In genomic region chr1:154720328-154721301, GRCh38 we compare ENCODE assay signal across 19 cellular contexts.
DNase-seq lines count a peak whose midpoint lies in the region; ATAC-seq, FAIRE-seq and TF ChIP-seq lines count a peak whose summit lies in the region.
"Had no signal": no experiment of that assay in that cellular context is flagged by ENCODE, and none has a peak within 500 bp of the region (broad histone marks: within the 10 kb centered on the region; RNA-seq: fewer than 3 reads in every experiment).

No MANE protein-coding gene starts in this region.

- H3K4me1 ChIP-seq in upper lobe of left lung: peaks cover 0 to 8% (median 0%) of the 10 kb centered on the region in 4 donors
- no peaks in the 10 kb centered on the region for H3K4me1 ChIP-seq in small intestine (ENCODE audit: control insufficient read depth in 2 of 2, insufficient read depth in 1 of 2, low read depth in 1 of 2, low read length in 1 of 2)
- H3K4me1 ChIP-seq in psoas muscle: peaks cover 16% of the 10 kb centered on the region

- no peak for FAIRE-seq in small intestine (lab: Jason Lieb, UNC)
- FAIRE-seq: HTR-8/SVneo, keratinocyte had no signal

- no peak for TF ChIP-seq CTCF in WERI-Rb-1 (IDR thresholded peaks at IDR 0.05; ENCODE audit: low read depth, low read length)
- no peak for TF ChIP-seq CTCF in upper lobe of left lung (IDR thresholded peaks at IDR 0.05)
- no peak for TF ChIP-seq CTCF in psoas muscle (IDR thresholded peaks at IDR 0.05)

- DNase-seq in left ventricle myocardium superior (no peak), cardiac septum (ENCODE audit: low spot score) (no peak), NOMO-1 (lab: John Stamatoyannopoulos, UW; ENCODE audit: unreplicated experiment in 2 of 2) (peak; percentile 76 to 77), WERI-Rb-1 (peak; percentile 58), upper lobe of left lung (no peak), kidney glomerular epithelial cell (lab: John Stamatoyannopoulos, UW) (no peak), small intestine (no peak), psoas muscle (no peak)
- DNase-seq: activated CD4-positive, alpha-beta T cell treated with anti-CD3 and anti-CD28 coated beads, Interleukin-2, amount 50 U/mL, for 1 hour; caudate nucleus; effector CD8-positive, alpha-beta T cell; midbrain; NCI-H1930; NCI-H524; stimulated activated CD4-positive, alpha-beta T cell treated with anti-CD3 and anti-CD28 coated beads, Interleukin-2, amount 100 ng/mL, for 48 hours had no signal

- no peak overlapping the region for H3K4me3 ChIP-seq in WERI-Rb-1 (ENCODE audit: low read depth, low read length)
- H3K4me3 ChIP-seq in upper lobe of left lung: no peak overlapping the region
- no peak overlapping the region for H3K4me3 ChIP-seq in small intestine (ENCODE audit: low read depth in 1 of 2, low read length in 2 of 2)
- no peak overlapping the region for H3K4me3 ChIP-seq in psoas muscle
- H3K4me3 ChIP-seq: suprapubic skin had no signal

- H3K36me3 ChIP-seq in WERI-Rb-1 (no peaks in the 10 kb centered on the region), upper lobe of left lung (no peaks in the 10 kb centered on the region), small intestine (ENCODE audit: control insufficient read depth in 2 of 2, insufficient read depth in 2 of 2, low read length in 2 of 2) (no peaks in the 10 kb centered on the region), psoas muscle (ENCODE audit: insufficient read depth in 1 of 2, low read depth in 1 of 2) (peaks cover 0 to 56% of the 10 kb centered on the region in 2 donors)
- H3K36me3 ChIP-seq: suprapubic skin had no signal

- ATAC-seq in left ventricle myocardium superior: peak; percentile 34
- ATAC-seq in upper lobe of left lung (ENCODE audit: low FRiP score in 2 of 2): peak; percentile 56 to 72
- ATAC-seq in psoas muscle: no peak
- ATAC-seq: HCT116 had no signal

- H3K27me3 ChIP-seq in WERI-Rb-1 (ENCODE audit: insufficient read depth, low read depth, severe bottlenecking) (peaks cover 65% of the 10 kb centered on the region), upper lobe of left lung (no peaks in the 10 kb centered on the region), small intestine (ENCODE audit: control insufficient read depth in 2 of 2, insufficient read depth in 2 of 2, low read length in 2 of 2) (no peaks in the 10 kb centered on the region), psoas muscle (ENCODE audit: insufficient read depth in 3 of 3, low read length in 2 of 3) (no peaks in the 10 kb centered on the region)
- H3K27me3 ChIP-seq: suprapubic skin had no signal

- no peak for TF ChIP-seq POLR2A in upper lobe of left lung (IDR thresholded peaks at IDR 0.05)

- 78 to 81% methylated on average over 16 of the region's 16 CpGs for WGBS in upper lobe of left lung, 2 donors
- 81 to 85% (median 83%) methylated on average over 14 to 16 of the region's 16 CpGs for whole genome bisulfite sequencing in small intestine, 3 donors
- 92 to 93% (median 92%) methylated on average over 16 of the region's 16 CpGs for WGBS in psoas muscle, 3 donors

- TF ChIP-seq EP300 in upper lobe of left lung (IDR thresholded peaks at IDR 0.05): no peak

- no peaks in the 10 kb centered on the region for H3K9me3 ChIP-seq in WERI-Rb-1 (ENCODE audit: severe bottlenecking)
- H3K9me3 ChIP-seq in upper lobe of left lung: no peaks in the 10 kb centered on the region
- H3K9me3 ChIP-seq in small intestine (ENCODE audit: control insufficient read depth, low read depth): no peaks in the 10 kb centered on the region
- no peaks in the 10 kb centered on the region for H3K9me3 ChIP-seq in psoas muscle
- H3K9me3 ChIP-seq: suprapubic skin had no signal

- intact Hi-C loops in left ventricle myocardium superior (cut with micrococcal nuclease) (no loop called here), cardiac septum (cut with DNase I) (no loop called here), psoas muscle (cut with DNase I) (no loop called here)

- H3K27ac ChIP-seq in WERI-Rb-1 (no peak overlapping the region), upper lobe of left lung (no peak overlapping the region), small intestine (ENCODE audit: low read depth in 1 of 2, low read length in 1 of 2) (no peak overlapping the region), psoas muscle (no peak overlapping the region)
- H3K27ac ChIP-seq: suprapubic skin had no signal

Comparison
In these comparisons a context has a peak if more than half of its experiments do, and no peak if none do; other contexts are left out.
1. ATAC-seq: peak in left ventricle myocardium superior (single experiment) and upper lobe of left lung (2 of 2); none in psoas muscle (0 of 4).
2. DNase-seq: peak in NOMO-1 (2 of 2) and WERI-Rb-1 (single experiment); none in left ventricle myocardium superior (single experiment), cardiac septum (single experiment), upper lobe of left lung (0 of 2), kidney glomerular epithelial cell (single experiment), small intestine (single experiment) and psoas muscle (0 of 2).